ENCODE assay signal across 18 cellular contexts in genomic region chr2:41116106-41116797, GRCh38.
DNase-seq lines count a peak whose midpoint lies in the region; ATAC-seq, FAIRE-seq and TF ChIP-seq lines count a peak whose summit lies in the region.
"Had no signal": no experiment of that assay in that cellular context is flagged by ENCODE, and none has a peak within 500 bp of the region (broad histone marks: within the 10 kb centered on the region; RNA-seq: fewer than 3 reads in every experiment).

No MANE protein-coding gene starts in this region.

- in situ Hi-C loops in gastrocnemius medialis (cut with MboI; ENCODE audit: low sequenced_read_pairs in 4 of 4), result no loop called here

- H3F3A ChIP-seq in neural progenitor cell (ENCODE audit: low read depth), result no peaks in the 10 kb centered on the region

- TF ChIP-seq CTCF in DND-41 (IDR thresholded peaks at IDR 0.05; ENCODE audit: borderline replicate concordance, extremely low read depth, low read length, poor library complexity, severe bottlenecking) (no peak), astrocyte (IDR thresholded peaks at IDR 0.05; ENCODE audit: insufficient read depth, low read depth, low read length) (no peak), neural progenitor cell (IDR thresholded peaks at IDR 0.05) (no peak), gastrocnemius medialis (IDR thresholded peaks at IDR 0.05 in 4 of 5, conservative IDR thresholded peaks at IDR 0.05 in 1 of 5) (no peak)

- H3K4me1 Mint-ChIP-seq in astrocyte (ENCODE audit: low read depth, unreplicated experiment) (peaks cover 9% of the 10 kb centered on the region), neural progenitor cell (peaks cover 4% of the 10 kb centered on the region)
- H3K4me1 Mint-ChIP-seq: CD4-positive, alpha-beta memory T cell had no signal

- H3K4me1 ChIP-seq in DND-41 (ENCODE audit: insufficient read depth, low read length) (peaks cover 37% of the 10 kb centered on the region), astrocyte (ENCODE audit: insufficient read depth, low read length) (no peaks in the 10 kb centered on the region), neural progenitor cell (no peaks in the 10 kb centered on the region), gastrocnemius medialis (no peaks in the 10 kb centered on the region)
- H3K4me1 ChIP-seq: A549, BLaER1, HAP-1 had no signal

- no peak overlapping the region for H3K4me2 ChIP-seq in DND-41 (ENCODE audit: insufficient read depth, low read length)
- no peak overlapping the region for H3K4me2 ChIP-seq in astrocyte (ENCODE audit: low read length)
- H3K4me2 ChIP-seq in neural progenitor cell, result no peak overlapping the region
- H3K4me2 ChIP-seq: A549, BLaER1 had no signal

- H3K27ac Mint-ChIP-seq in astrocyte (ENCODE audit: unreplicated experiment) (no peak overlapping the region), neural progenitor cell (no peak overlapping the region)
- H3K27ac Mint-ChIP-seq: CD4-positive, alpha-beta memory T cell had no signal

- no peaks in the 10 kb centered on the region for H3K27me3 Mint-ChIP-seq in astrocyte (ENCODE audit: low read depth, unreplicated experiment)
- no peaks in the 10 kb centered on the region for H3K27me3 Mint-ChIP-seq in neural progenitor cell (ENCODE audit: insufficient read depth, low read depth)
- H3K27me3 Mint-ChIP-seq: CD4-positive, alpha-beta memory T cell had no signal

- no peaks in the 10 kb centered on the region for H3K79me2 ChIP-seq in DND-41 (ENCODE audit: insufficient read depth, low read length)
- no peaks in the 10 kb centered on the region for H3K79me2 ChIP-seq in astrocyte (ENCODE audit: insufficient read depth, low read length)
- no peaks in the 10 kb centered on the region for H3K79me2 ChIP-seq in neural progenitor cell (ENCODE audit: low read depth)

- peaks cover 17% of the 10 kb centered on the region for H3K9me3 ChIP-seq in DND-41 (ENCODE audit: insufficient read depth, low read length, severe bottlenecking)
- no peaks in the 10 kb centered on the region for H3K9me3 ChIP-seq in astrocyte (ENCODE audit: insufficient read depth, low read depth, low read length)
- H3K9me3 ChIP-seq in neural progenitor cell (ENCODE audit: low read depth), result no peaks in the 10 kb centered on the region
- H3K9me3 ChIP-seq in gastrocnemius medialis, result no peaks in the 10 kb centered on the region
- H3K9me3 ChIP-seq: A549, BLaER1, HAP-1 had no signal

- H3K36me3 ChIP-seq in DND-41 (ENCODE audit: insufficient read depth, low read length) (no peaks in the 10 kb centered on the region), astrocyte (ENCODE audit: insufficient read depth, low read length) (no peaks in the 10 kb centered on the region), neural progenitor cell (no peaks in the 10 kb centered on the region), gastrocnemius medialis (no peaks in the 10 kb centered on the region)
- H3K36me3 ChIP-seq: BLaER1, HAP-1 had no signal

- H3K4me3 ChIP-seq in DND-41 (ENCODE audit: low read depth in 1 of 2, low read length in 2 of 2) (no peak overlapping the region), astrocyte (ENCODE audit: insufficient read depth, low read depth, low read length) (no peak overlapping the region), neural progenitor cell (no peak overlapping the region), gastrocnemius medialis (no peak overlapping the region)
- H3K4me3 ChIP-seq: A549, BLaER1, HAP-1, K562 had no signal

- FAIRE-seq in HTR-8/SVneo (lab: Jason Lieb, UNC) (peak; percentile 71), astrocyte (lab: Jason Lieb, UNC) (peak; percentile 54)
- FAIRE-seq: A549, K562 had no signal

- H3K4me3 Mint-ChIP-seq in astrocyte (ENCODE audit: unreplicated experiment) (no peak overlapping the region), neural progenitor cell (no peak overlapping the region)
- H3K4me3 Mint-ChIP-seq: CD4-positive, alpha-beta memory T cell had no signal

- DNase-seq in DND-41 (no peak), HTR-8/SVneo (ENCODE audit: insufficient read length, low spot score) (no peak), astrocyte (ENCODE audit: low read depth) (peak; percentile 30), iris pigment epithelial cell (ENCODE audit: low read depth) (peak; percentile 2), neural progenitor cell (ENCODE audit: low spot score) (no peak), gastrocnemius medialis (no peak)
- DNase-seq: CD4-positive, alpha-beta memory T cell; DMS153; MV-4-11; NCI-H1694 treated with DMSO at 0.1 percent for 48 hours; NCI-H345; NCI-H524 treated with DMSO at 0.1 percent for 48 hours had no signal

- TF ChIP-seq POLR2A in gastrocnemius medialis (IDR thresholded peaks at IDR 0.05), result no peak

- H4K20me1 ChIP-seq in DND-41 (ENCODE audit: insufficient read depth, low read length), result no peaks in the 10 kb centered on the region
- H4K20me1 ChIP-seq in astrocyte (ENCODE audit: insufficient read depth, low read length), result no peaks in the 10 kb centered on the region
- no peaks in the 10 kb centered on the region for H4K20me1 ChIP-seq in neural progenitor cell (ENCODE audit: low read depth)
- H4K20me1 ChIP-seq: BLaER1 had no signal

- H3K36me3 Mint-ChIP-seq in astrocyte (ENCODE audit: low read depth, unreplicated experiment), result no peaks in the 10 kb centered on the region
- no peaks in the 10 kb centered on the region for H3K36me3 Mint-ChIP-seq in neural progenitor cell
- H3K36me3 Mint-ChIP-seq: CD4-positive, alpha-beta memory T cell had no signal

- ATAC-seq in DND-41 (ENCODE audit: insufficient read depth, low read depth) (no peak), HG03097 (IDR thresholded peaks at IDR 0.05; ENCODE audit: low FRiP score, unreplicated experiment) (no peak), gastrocnemius medialis (no peak), GM21360 (IDR thresholded peaks at IDR 0.05; ENCODE audit: unreplicated experiment) (no peak)
- ATAC-seq: A549, K562 had no signal

- no peak overlapping the region for H3K9ac ChIP-seq in DND-41 (ENCODE audit: low read depth, low read length)
- no peak overlapping the region for H3K9ac ChIP-seq in astrocyte (ENCODE audit: low read length)
- H3K9ac ChIP-seq in neural progenitor cell, result no peak overlapping the region
- H3K9ac ChIP-seq: BLaER1 had no signal

- no peak overlapping the region for H2AFZ ChIP-seq in DND-41 (ENCODE audit: low read depth, low read length)
- H2AFZ ChIP-seq in astrocyte (ENCODE audit: low read depth, low read length), result no peak overlapping the region
- no peak overlapping the region for H2AFZ ChIP-seq in neural progenitor cell (replicated peaks)

- H3K27me3 ChIP-seq in DND-41 (ENCODE audit: insufficient read depth, low read length, poor library complexity) (no peaks in the 10 kb centered on the region), astrocyte (ENCODE audit: insufficient read depth, low read length) (no peaks in the 10 kb centered on the region), neural progenitor cell (no peaks in the 10 kb centered on the region), gastrocnemius medialis (no peaks in the 10 kb centered on the region)
- H3K27me3 ChIP-seq: BLaER1 had no signal

- intact Hi-C loops in gastrocnemius medialis (cut with DNase I; ENCODE audit: low total_unique reads), result no loop called here

- H3K9me3 Mint-ChIP-seq in astrocyte (ENCODE audit: unreplicated experiment) (no peaks in the 10 kb centered on the region), neural progenitor cell (no peaks in the 10 kb centered on the region)

- H3K27ac ChIP-seq in DND-41 (ENCODE audit: low read length) (0 out of 2 replicates have a peak overlapping the region, but pooled peaks have one; percentile 1), astrocyte (ENCODE audit: low read depth, low read length) (no peak overlapping the region), neural progenitor cell (no peak overlapping the region), gastrocnemius medialis (no peak overlapping the region)
- H3K27ac ChIP-seq: A549, BLaER1 had no signal

Comparison
In these comparisons a context has a peak if more than half of its experiments do, and no peak if none do; other contexts are left out.
1. DNase-seq: peak in astrocyte (single experiment) and iris pigment epithelial cell (single experiment); none in DND-41 (single experiment), HTR-8/SVneo (single experiment), neural progenitor cell (single experiment) and gastrocnemius medialis (0 of 2).